Comparison of ENCODE assay signal across 9 cellular contexts in genomic region chr2:112121682-112122254, GRCh38. TPM values are rescaled to one million over a fixed set of nuclear protein-coding genes. Genes with fewer than 3 reads are reported as not detected.
DNase-seq lines count a peak whose midpoint lies in the region; ATAC-seq and TF ChIP-seq lines count a peak whose summit lies in the region.
"Had no signal": no experiment of that assay in that cellular context is flagged by ENCODE, and none has a peak within 500 bp of the region (broad histone marks: within the 10 kb centered on the region; RNA-seq: fewer than 3 reads in every experiment).

No MANE protein-coding gene starts in this region.

- DNase-seq in NCI-H526 (lab: John Stamatoyannopoulos, UW) (peak; percentile 3 to 51), NCI-H526 treated with DMSO at 0.1 percent for 48 hours (lab: John Stamatoyannopoulos, UW) (no peak), LoVo (ENCODE audit: low spot score) (peak; percentile 12), SW480 (ENCODE audit: low spot score) (peak; percentile 52), neural crest cell (ENCODE audit: low read depth, low spot score) (peak; percentile 26), UCSD-AML1 (lab: John Stamatoyannopoulos, UW; ENCODE audit: unreplicated experiment) (no peak)
- DNase-seq in effector memory CD8-positive, alpha-beta T cell = peak; percentile 31 to 40 (median 32)

- no peak overlapping the region for H3K27ac Mint-ChIP-seq in effector memory CD8-positive, alpha-beta T cell
- no peak overlapping the region for H3K27ac Mint-ChIP-seq in neural crest cell (ENCODE audit: unreplicated experiment)
- H3K27ac Mint-ChIP-seq: activated naive CD8-positive, alpha-beta T cell had no signal

- peaks cover 11% of the 10 kb centered on the region for H3K36me3 Mint-ChIP-seq in effector memory CD8-positive, alpha-beta T cell (ENCODE audit: insufficient read depth)
- peaks cover 13% of the 10 kb centered on the region for H3K36me3 Mint-ChIP-seq in neural crest cell (ENCODE audit: low read depth)

- no peak overlapping the region for H3K4me3 Mint-ChIP-seq in effector memory CD8-positive, alpha-beta T cell
- H3K4me3 Mint-ChIP-seq in neural crest cell = no peak overlapping the region
- H3K4me3 Mint-ChIP-seq: activated naive CD8-positive, alpha-beta T cell had no signal

- no peak for ATAC-seq in effector memory CD8-positive, alpha-beta T cell (replicated peaks)
- ATAC-seq in HG03097 (IDR thresholded peaks at IDR 0.05; ENCODE audit: low FRiP score, unreplicated experiment) = no peak

- TF ChIP-seq CTCF in neural crest cell (conservative IDR thresholded peaks at IDR 0.05) = peak; percentile 89

- H3K27me3 Mint-ChIP-seq in effector memory CD8-positive, alpha-beta T cell = no peaks in the 10 kb centered on the region
- no peaks in the 10 kb centered on the region for H3K27me3 Mint-ChIP-seq in neural crest cell (ENCODE audit: low read depth)
- H3K27me3 Mint-ChIP-seq: activated naive CD8-positive, alpha-beta T cell had no signal

- no peaks in the 10 kb centered on the region for H3K4me1 Mint-ChIP-seq in effector memory CD8-positive, alpha-beta T cell (ENCODE audit: low read depth in 2 of 2)
- H3K4me1 Mint-ChIP-seq in neural crest cell = peaks cover under 1% of the 10 kb centered on the region

- no peaks in the 10 kb centered on the region for H3K9me3 Mint-ChIP-seq in effector memory CD8-positive, alpha-beta T cell
- H3K9me3 Mint-ChIP-seq in neural crest cell = peaks cover 8% of the 10 kb centered on the region

RNA-seq across cellular contexts. Expression of gene FBLN7, which starts 16.4 kb away (rescaled TPM):
- total RNA-seq in neural crest cell = 19.1 and 21.4 TPM in 2 replicates

Comparison
In these comparisons a context has a peak if more than half of its experiments do, and no peak if none do; other contexts are left out.
1. DNase-seq: peak in NCI-H526 (2 of 2), LoVo (single experiment), SW480 (single experiment), effector memory CD8-positive, alpha-beta T cell (3 of 3) and neural crest cell (single experiment); none in NCI-H526 treated with DMSO at 0.1 percent for 48 hours (single experiment) and UCSD-AML1 (single experiment).